9 cellular contexts compared by ENCODE assay signal in genomic region chr10:22666287-22667092, GRCh38. TPM values are rescaled to one million over a fixed set of nuclear protein-coding genes. Genes with fewer than 3 reads are reported as not detected.
DNase-seq lines count a peak whose midpoint lies in the region; ATAC-seq and TF ChIP-seq lines count a peak whose summit lies in the region.
"Had no signal": no experiment of that assay in that cellular context is flagged by ENCODE, and none has a peak within 500 bp of the region (broad histone marks: within the 10 kb centered on the region; RNA-seq: fewer than 3 reads in every experiment).

No MANE protein-coding gene starts in this region.

- peak; percentile 89 for ATAC-seq in activated CD8-positive, alpha-beta memory T cell treated with anti-CD3 and anti-CD28 coated beads, Interleukin-2, amount 10 ng/mL, durations not matched to agents 7 days and 5 days
- ATAC-seq in HG02885 (IDR thresholded peaks at IDR 0.05; ENCODE audit: poor library complexity, unreplicated experiment) (peak; percentile 78), T-cell (replicated peaks in 1 of 4) (peak; percentile 95 to 97 (median 96))

- H3K4me1 ChIP-seq in endodermal cell (ENCODE audit: control insufficient read depth, insufficient read depth, low read length) = no peaks in the 10 kb centered on the region
- H3K4me1 ChIP-seq in breast epithelium = no peaks in the 10 kb centered on the region

- TF ChIP-seq CTCF in endodermal cell (conservative IDR thresholded peaks at IDR 0.05) (no peak), breast epithelium (IDR thresholded peaks at IDR 0.05) (no peak)

- DNase-seq in activated CD8-positive, alpha-beta memory T cell treated with anti-CD3 and anti-CD28 coated beads, Interleukin-2, amount 10 ng/mL, durations not matched to agents 7 days and 5 days = peak; percentile 84
- DNase-seq in activated CD8-positive, alpha-beta memory T cell treated with anti-CD3 and anti-CD28 coated beads for 24 hours = no peak
- DNase-seq in T-cell = peak in 33 of 34 experiments; percentile 43 to 82 (median 66)
- DNase-seq in endodermal cell = no peak
- no peak for DNase-seq in breast epithelium (ENCODE audit: low spot score in 2 of 2)
- no peak for DNase-seq in NCI-H2029 (lab: John Stamatoyannopoulos, UW)
- no peak for DNase-seq in posterior cingulate gyrus

- CTCF ChIA-PET in activated CD8-positive, alpha-beta memory T cell treated with anti-CD3 and anti-CD28 coated beads, Interleukin-2, amount 10 ng/mL, durations not matched to agents 7 days and 5 days (lab: Charles Lee) = interaction anchor here (0.7 to 2.0 kb wide), 6 partner anchors 8 to 62 kb away, joined by 3 to 6 read pairs (median 3); no protein-coding TSS in a partner anchor
- CTCF ChIA-PET in T-cell (lab: Charles Lee) = interaction anchor here (0.6 to 2.0 kb wide), 9 partner anchors 12 to 673 kb away, joined by 3 to 12 read pairs (median 4); no protein-coding TSS in a partner anchor

- H3K9ac ChIP-seq in endodermal cell (ENCODE audit: extremely low read depth, low read length, poor library complexity, severe bottlenecking) = no peak overlapping the region

- peaks cover 75% of the 10 kb centered on the region for H3K4me1 Mint-ChIP-seq in activated CD8-positive, alpha-beta memory T cell treated with anti-CD3 and anti-CD28 coated beads, Interleukin-2, amount 10 ng/mL, durations not matched to agents 7 days and 5 days
- H3K4me1 Mint-ChIP-seq in T-cell = peaks cover 89 to 90% (median 90%) of the 10 kb centered on the region in 3 donors
- peaks cover 13% of the 10 kb centered on the region for H3K4me1 Mint-ChIP-seq in endodermal cell

- H3K27ac ChIP-seq in endodermal cell (ENCODE audit: low read depth, low read length) = no peak overlapping the region
- H3K27ac ChIP-seq in breast epithelium = no peak overlapping the region
- H3K27ac ChIP-seq: VCaP had no signal

- POLR2A ChIA-PET in T-cell (lab: Charles Lee) = interaction anchor here (0.6 to 1.4 kb wide), 10 partner anchors 9 to 100 kb away, joined by 3 to 9 read pairs (median 3); no protein-coding TSS in a partner anchor

- H3K27me3 Mint-ChIP-seq in activated CD8-positive, alpha-beta memory T cell treated with anti-CD3 and anti-CD28 coated beads, Interleukin-2, amount 10 ng/mL, durations not matched to agents 7 days and 5 days = no peaks in the 10 kb centered on the region
- H3K27me3 Mint-ChIP-seq in T-cell (no peaks in the 10 kb centered on the region), endodermal cell (ENCODE audit: insufficient read depth) (peaks cover 12% of the 10 kb centered on the region)

- 89 to 91% methylated on average over 9 of the region's 9 CpGs for WGBS in endodermal cell (ENCODE audit: insufficient coverage in 1 of 2, insufficient read length in 1 of 2), 2 experiments

- H3K27me3 ChIP-seq in endodermal cell (ENCODE audit: control insufficient read depth, insufficient read depth, low read length, poor library complexity, severe bottlenecking) = peaks cover 17% of the 10 kb centered on the region
- H3K27me3 ChIP-seq in breast epithelium = no peaks in the 10 kb centered on the region

- TF ChIP-seq POLR2A in breast epithelium (IDR thresholded peaks at IDR 0.05) = no peak

- H3K36me3 Mint-ChIP-seq in activated CD8-positive, alpha-beta memory T cell treated with anti-CD3 and anti-CD28 coated beads, Interleukin-2, amount 10 ng/mL, durations not matched to agents 7 days and 5 days = peaks cover 7% of the 10 kb centered on the region
- H3K36me3 Mint-ChIP-seq in T-cell = no peaks in the 10 kb centered on the region
- no peaks in the 10 kb centered on the region for H3K36me3 Mint-ChIP-seq in endodermal cell (ENCODE audit: low read depth)

- H3K36me3 ChIP-seq in endodermal cell (ENCODE audit: control insufficient read depth, insufficient read depth, low read length) = no peaks in the 10 kb centered on the region
- no peaks in the 10 kb centered on the region for H3K36me3 ChIP-seq in breast epithelium

- H3K4me3 ChIP-seq in endodermal cell (ENCODE audit: low read length) = no peak overlapping the region
- no peak overlapping the region for H3K4me3 ChIP-seq in breast epithelium

- intact Hi-C loops in breast epithelium (cut with DNase I; ENCODE audit: low total_unique reads) (no loop called here), posterior cingulate gyrus (cut with DNase I) (no loop called here)

- H3K27ac Mint-ChIP-seq in activated CD8-positive, alpha-beta memory T cell treated with anti-CD3 and anti-CD28 coated beads, Interleukin-2, amount 10 ng/mL, durations not matched to agents 7 days and 5 days = peak overlapping the region; percentile 90
- H3K27ac Mint-ChIP-seq in T-cell (peak overlapping the region; percentile 93 to 95), endodermal cell (no peak overlapping the region)

- H3K9me3 ChIP-seq in endodermal cell (ENCODE audit: control insufficient read depth, low read length) (no peaks in the 10 kb centered on the region), breast epithelium (no peaks in the 10 kb centered on the region)

- H3K9me3 Mint-ChIP-seq in activated CD8-positive, alpha-beta memory T cell treated with anti-CD3 and anti-CD28 coated beads, Interleukin-2, amount 10 ng/mL, durations not matched to agents 7 days and 5 days (ENCODE audit: low read depth) = no peaks in the 10 kb centered on the region
- no peaks in the 10 kb centered on the region for H3K9me3 Mint-ChIP-seq in T-cell
- H3K9me3 Mint-ChIP-seq in endodermal cell = no peaks in the 10 kb centered on the region

- peak overlapping the region; percentile 76 for H3K4me3 Mint-ChIP-seq in activated CD8-positive, alpha-beta memory T cell treated with anti-CD3 and anti-CD28 coated beads, Interleukin-2, amount 10 ng/mL, durations not matched to agents 7 days and 5 days
- H3K4me3 Mint-ChIP-seq in T-cell (peak overlapping the region; percentile 79 to 82 (median 81)), endodermal cell (peak overlapping the region; percentile 9)

RNA-seq across cellular contexts. Expression of gene PIP4K2A, which starts 47.9 kb away (rescaled TPM):
- 100 to 1,000 TPM; 129 to 136 TPM for total RNA-seq in activated CD8-positive, alpha-beta memory T cell treated with anti-CD3 and anti-CD28 coated beads, Interleukin-2, amount 10 ng/mL, durations not matched to agents 7 days and 5 days
- total RNA-seq in T-cell = 100 to 1,000 TPM; 129 to 238 (median 160) TPM
- 10 to 100 TPM; 15.0 to 17.8 TPM for total RNA-seq in endodermal cell
- 15.9 TPM for polyA plus RNA-seq in endodermal cell (2013, experiment 1 of 2)
- polyA plus RNA-seq in endodermal cell (2013, experiment 2 of 2) = 15.9 TPM
- total RNA-seq in breast epithelium = 10 to 100 TPM; 15.1 to 36.6 (median 33.1) TPM

Comparison
In these comparisons a context has a peak if more than half of its experiments do, and no peak if none do; other contexts are left out.
1. DNase-seq: peak in activated CD8-positive, alpha-beta memory T cell treated with anti-CD3 and anti-CD28 coated beads, Interleukin-2, amount 10 ng/mL, durations not matched to agents 7 days and 5 days (single experiment) and T-cell (33 of 34); none in activated CD8-positive, alpha-beta memory T cell treated with anti-CD3 and anti-CD28 coated beads for 24 hours (single experiment), endodermal cell (single experiment), breast epithelium (0 of 2), NCI-H2029 (single experiment) and posterior cingulate gyrus (0 of 10).
2. H3K4me3 Mint-ChIP-seq: peak in every context shown above with its lines; median percentile 81 in T-cell; 76 in activated CD8-positive, alpha-beta memory T cell treated with anti-CD3 and anti-CD28 coated beads, Interleukin-2, amount 10 ng/mL, durations not matched to agents 7 days and 5 days; 9 in endodermal cell.
3. Peak in every context shown above with its lines, with median percentiles within 50 percentile points of each other: ATAC-seq.